In genomic region chr12:98653866-98654493, GRCh38 we compare ENCODE assay signal across 8 cellular contexts. TPM values are rescaled to one million over a fixed set of nuclear protein-coding genes. Genes with fewer than 3 reads are reported as not detected.
DNase-seq lines count a peak whose midpoint lies in the region; ATAC-seq, FAIRE-seq and TF ChIP-seq lines count a peak whose summit lies in the region.

No MANE protein-coding gene starts in this region.

- in situ Hi-C loops in astrocyte of the spinal cord (cut with HindIII; ENCODE audit: low sequenced_read_pairs), result no loop called here

- no peaks in the 10 kb centered on the region for H3K79me2 ChIP-seq in GM23338 (replicated peaks; ENCODE audit: insufficient read depth)

- H3K27ac ChIP-seq in GM23338 (ENCODE audit: low read depth) (no peak overlapping the region), kidney (ENCODE audit: low read depth in 2 of 2, low read length in 2 of 2) (no peak overlapping the region), uterus (no peak overlapping the region)

- FAIRE-seq in kidney (lab: Jason Lieb, UNC), result peak; percentile 97

- H3K9me3 Mint-ChIP-seq in GM23338, result no peaks in the 10 kb centered on the region
- no peaks in the 10 kb centered on the region for H3K9me3 Mint-ChIP-seq in activated T-helper 2 cell treated with anti-CD3 and anti-CD28 coated beads, Interferon-gamma antibody, Interleukin-2, Interleukin-4, amounts not matched to agents 10 μg/mL and 5 μg/mL and 100 μg/mL, durations not matched to agents 14 hours and 24 hours and 36 hours

- intact Hi-C loops in kidney (cut with DNase I), result no loop called here
- intact Hi-C loops in uterus (cut with DNase I; ENCODE audit: low total_unique reads), result no loop called here
- intact Hi-C loops in activated T-helper 2 cell treated with anti-CD3 and anti-CD28 coated beads, Interferon-gamma antibody, Interleukin-2, Interleukin-4, amounts not matched to agents 10 μg/mL and 5 μg/mL and 100 μg/mL, durations not matched to agents 14 hours and 24 hours and 36 hours (cut with micrococcal nuclease), result loop anchor here (1.0 to 10.0 kb wide), 3 partner anchors 88 to 229 kb away; no protein-coding TSS in a partner anchor

- peaks cover 7% of the 10 kb centered on the region for H3K36me3 ChIP-seq in GM23338 (ENCODE audit: insufficient read depth)
- H3K36me3 ChIP-seq in kidney (ENCODE audit: control insufficient read depth in 1 of 2, insufficient read depth in 2 of 2, low read length in 2 of 2), result peaks cover 7 to 13% of the 10 kb centered on the region in 2 donors
- H3K36me3 ChIP-seq in uterus, result no peaks in the 10 kb centered on the region

- no peak overlapping the region for H3K4me3 Mint-ChIP-seq in GM23338
- no peak overlapping the region for H3K4me3 Mint-ChIP-seq in activated T-helper 2 cell treated with anti-CD3 and anti-CD28 coated beads, Interferon-gamma antibody, Interleukin-2, Interleukin-4, amounts not matched to agents 10 μg/mL and 5 μg/mL and 100 μg/mL, durations not matched to agents 14 hours and 24 hours and 36 hours (ENCODE audit: low read depth)

- no peaks in the 10 kb centered on the region for H3K9me3 ChIP-seq in kidney (ENCODE audit: control insufficient read depth in 1 of 2, low read length in 2 of 2)
- no peaks in the 10 kb centered on the region for H3K9me3 ChIP-seq in uterus

- TF ChIP-seq POLR2A in uterus (IDR thresholded peaks at IDR 0.05), result no peak

- TF ChIP-seq CTCF in GM23338 (conservative IDR thresholded peaks at IDR 0.05; ENCODE audit: low read depth in 2 of 2), result peak; percentile 69 to 89
- TF ChIP-seq CTCF in astrocyte of the spinal cord (IDR thresholded peaks at IDR 0.05; ENCODE audit: low read depth, low read length), result peak; percentile 46
- peak; percentile 57 for TF ChIP-seq CTCF in kidney (IDR thresholded peaks at IDR 0.05; ENCODE audit: borderline replicate concordance, extremely low read depth, insufficient read depth)
- peak; percentile 40 to 56 (median 50) for TF ChIP-seq CTCF in uterus (IDR thresholded peaks at IDR 0.05)

- H3K4me1 ChIP-seq in GM23338 (ENCODE audit: insufficient read depth) (no peaks in the 10 kb centered on the region), kidney (ENCODE audit: control insufficient read depth in 1 of 2, insufficient read depth in 1 of 2, low read depth in 1 of 2, low read length in 2 of 2) (no peaks in the 10 kb centered on the region), uterus (no peaks in the 10 kb centered on the region)

- no peaks in the 10 kb centered on the region for H3K27me3 ChIP-seq in GM23338 (ENCODE audit: insufficient read depth)
- H3K27me3 ChIP-seq in uterus, result no peaks in the 10 kb centered on the region

- H3K36me3 Mint-ChIP-seq in GM23338 (ENCODE audit: low read depth), result peaks cover 13% of the 10 kb centered on the region; the same call in 1 of the 3 replicates
- H3K36me3 Mint-ChIP-seq in activated T-helper 2 cell treated with anti-CD3 and anti-CD28 coated beads, Interferon-gamma antibody, Interleukin-2, Interleukin-4, amounts not matched to agents 10 μg/mL and 5 μg/mL and 100 μg/mL, durations not matched to agents 14 hours and 24 hours and 36 hours (ENCODE audit: low read depth), result peaks cover 32% of the 10 kb centered on the region

- no peaks in the 10 kb centered on the region for H3K9me2 ChIP-seq in GM23338 (ENCODE audit: insufficient read depth)

- H3K4me3 ChIP-seq in GM23338 (no peak overlapping the region), astrocyte of the spinal cord (ENCODE audit: low read depth, low read length) (no peak overlapping the region), kidney (ENCODE audit: low read length in 2 of 2) (no peak overlapping the region), uterus (no peak overlapping the region)

- ATAC-seq in GM23338, result no peak

- H2AFZ ChIP-seq in GM23338, result no peak overlapping the region

- H4K20me1 ChIP-seq in GM23338 (replicated peaks; ENCODE audit: insufficient read depth), result no peaks in the 10 kb centered on the region

- no peak overlapping the region for H3K4me2 ChIP-seq in GM23338

- no peak overlapping the region for H3K27ac Mint-ChIP-seq in GM23338
- H3K27ac Mint-ChIP-seq in activated T-helper 2 cell treated with anti-CD3 and anti-CD28 coated beads, Interferon-gamma antibody, Interleukin-2, Interleukin-4, amounts not matched to agents 10 μg/mL and 5 μg/mL and 100 μg/mL, durations not matched to agents 14 hours and 24 hours and 36 hours, result no peak overlapping the region

- no peaks in the 10 kb centered on the region; the same call in 2 of the 3 replicates for H3K4me1 Mint-ChIP-seq in GM23338
- H3K4me1 Mint-ChIP-seq in activated T-helper 2 cell treated with anti-CD3 and anti-CD28 coated beads, Interferon-gamma antibody, Interleukin-2, Interleukin-4, amounts not matched to agents 10 μg/mL and 5 μg/mL and 100 μg/mL, durations not matched to agents 14 hours and 24 hours and 36 hours (ENCODE audit: low read depth), result peaks cover 20% of the 10 kb centered on the region

- DNase-seq in COR-L47 (lab: John Stamatoyannopoulos, UW), result peak; percentile 55
- peak; percentile 72 for DNase-seq in GM23338 (ENCODE audit: low spot score)
- DNase-seq in NCI-H345 (lab: John Stamatoyannopoulos, UW), result peak; percentile 41
- peak; percentile 68 for DNase-seq in astrocyte of the spinal cord (ENCODE audit: low read depth, low spot score)
- no peak for DNase-seq in kidney
- no peak for DNase-seq in uterus
- no peak for DNase-seq in activated T-helper 2 cell treated with anti-CD3 and anti-CD28 coated beads, Interferon-gamma antibody, Interleukin-2, Interleukin-4, amounts not matched to agents 10 μg/mL and 5 μg/mL and 100 μg/mL, durations not matched to agents 14 hours and 24 hours and 36 hours (ENCODE audit: low spot score)
- DNase-seq in stimulated activated CD4-positive, alpha-beta T cell treated with anti-CD3 and anti-CD28 coated beads, Interleukin-4, amount 100 ng/mL, for 4 hours, result no peak

- no peaks in the 10 kb centered on the region for H3F3A ChIP-seq in GM23338 (replicated peaks; ENCODE audit: low read depth)

- H3K9ac ChIP-seq in kidney (ENCODE audit: low read length in 2 of 2), result no peak overlapping the region

- no peaks in the 10 kb centered on the region for H3K27me3 Mint-ChIP-seq in GM23338 (ENCODE audit: insufficient read depth, low read depth, poor library complexity)
- H3K27me3 Mint-ChIP-seq in activated T-helper 2 cell treated with anti-CD3 and anti-CD28 coated beads, Interferon-gamma antibody, Interleukin-2, Interleukin-4, amounts not matched to agents 10 μg/mL and 5 μg/mL and 100 μg/mL, durations not matched to agents 14 hours and 24 hours and 36 hours (ENCODE audit: low read depth), result no peaks in the 10 kb centered on the region

RNA-seq across cellular contexts. Expression of gene APAF1, which starts 8.9 kb away (rescaled TPM):
- total RNA-seq in GM23338 (2014; rRNA removed; shearing (Covaris generic)), result 31.2 and 34.0 TPM in 2 replicates
- polyA plus RNA-seq in GM23338 (2016; fragmentation: Nextera tagmentation; extraction: Ambion mirVana) (12.0 and 14.9 TPM in 2 replicates), kidney (ENCODE audit: insufficient read depth, low read depth, low replicate concordance) (4.6 TPM)
- total RNA-seq in kidney (16.1 TPM), uterus (10 to 100 TPM in 3 of 4 donors, 1 to 10 TPM in 1; 4.6 to 57.8 (median 14.6) TPM)
- 28.3 and 31.2 TPM in 2 replicates for total RNA-seq in activated T-helper 2 cell treated with anti-CD3 and anti-CD28 coated beads, Interferon-gamma antibody, Interleukin-2, Interleukin-4, amounts not matched to agents 10 μg/mL and 5 μg/mL and 100 μg/mL, durations not matched to agents 14 hours and 24 hours and 36 hours

RNA-seq across cellular contexts. Expression of gene IKBIP, which starts 9.4 kb away (rescaled TPM):
- 15.4 and 17.8 TPM in 2 replicates for total RNA-seq in GM23338 (2014; rRNA removed; shearing (Covaris generic))
- 22.5 and 24.1 TPM in 2 replicates for polyA plus RNA-seq in GM23338 (2016; fragmentation: Nextera tagmentation; extraction: Ambion mirVana)
- total RNA-seq in kidney, result 10.9 TPM
- polyA plus RNA-seq in kidney (ENCODE audit: insufficient read depth, low read depth, low replicate concordance), result 5.9 TPM
- 10 to 100 TPM; 11.8 to 37.3 (median 18.0) TPM for total RNA-seq in uterus
- 39.9 and 41.1 TPM in 2 replicates for total RNA-seq in activated T-helper 2 cell treated with anti-CD3 and anti-CD28 coated beads, Interferon-gamma antibody, Interleukin-2, Interleukin-4, amounts not matched to agents 10 μg/mL and 5 μg/mL and 100 μg/mL, durations not matched to agents 14 hours and 24 hours and 36 hours

Comparison
In these comparisons a context has a peak if more than half of its experiments do, and no peak if none do; other contexts are left out.
1. DNase-seq: peak in COR-L47 (single experiment), GM23338 (single experiment), NCI-H345 (single experiment) and astrocyte of the spinal cord (single experiment); none in kidney (single experiment), uterus (0 of 2), activated T-helper 2 cell treated with anti-CD3 and anti-CD28 coated beads, Interferon-gamma antibody, Interleukin-2, Interleukin-4, amounts not matched to agents 10 μg/mL and 5 μg/mL and 100 μg/mL, durations not matched to agents 14 hours and 24 hours and 36 hours (single experiment) and stimulated activated CD4-positive, alpha-beta T cell treated with anti-CD3 and anti-CD28 coated beads, Interleukin-4, amount 100 ng/mL, for 4 hours (0 of 2).
2. Peak in every context shown above with its lines, with median percentiles within 50 percentile points of each other: CTCF ChIP-seq.